ENCODE assay signal across 1 cellular context in the genomic region with DNA sequence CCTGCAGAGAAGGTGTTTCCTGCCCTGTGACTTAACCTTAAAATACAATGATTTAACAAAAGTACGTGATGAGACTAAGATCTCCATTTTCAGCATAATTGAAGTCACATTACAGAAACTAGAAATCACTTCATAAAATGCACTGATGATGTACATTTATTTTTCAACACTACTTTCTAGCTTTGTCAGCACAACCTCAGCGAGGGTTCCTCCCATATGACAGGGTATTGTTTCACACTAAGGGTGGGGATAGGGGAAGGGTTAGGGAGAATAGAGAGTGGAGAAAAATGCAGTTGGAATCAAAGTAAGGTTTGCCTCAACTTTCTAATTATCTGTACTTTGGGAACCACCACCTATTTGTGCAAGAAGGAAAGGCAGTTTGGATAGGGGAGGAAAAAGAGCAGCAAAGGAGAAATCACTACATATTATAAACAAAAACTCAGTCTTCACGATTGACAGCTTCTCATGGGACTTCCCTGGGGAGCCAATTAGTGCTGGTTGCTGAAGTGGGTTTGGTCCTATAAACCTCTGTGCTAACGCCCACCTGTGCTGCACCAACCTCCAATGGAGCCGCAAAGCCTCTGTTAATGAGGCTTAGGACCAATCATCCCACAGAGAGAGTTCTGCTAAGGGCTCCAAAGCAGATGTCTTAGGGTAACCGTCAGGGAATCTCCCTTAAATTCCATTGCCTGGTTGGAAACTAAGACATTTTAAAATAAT.
TF ChIP-seq lines count a peak whose summit lies in the region.

No MANE protein-coding gene starts in this region.

TF ChIP-seq in WTC11, 78 proteins besides CTCF, POLR2A, EP300 and RAD21 (continued from another document):
- no peak for TF ChIP-seq ELF4 (CRISPR knock-in tag; IDR thresholded peaks at IDR 0.05; ENCODE audit: low read depth)
TF ChIP-seq in WTC11: peak in this region for 0.
